Comparison of ENCODE assay signal across 9 cellular contexts in genomic region chr12:64385468-64385867, GRCh38. TPM values are rescaled to one million over a fixed set of nuclear protein-coding genes. Genes with fewer than 3 reads are reported as not detected.
DNase-seq lines count a peak whose midpoint lies in the region; ATAC-seq, FAIRE-seq and TF ChIP-seq lines count a peak whose summit lies in the region.
"Had no signal": no experiment of that assay in that cellular context is flagged by ENCODE, and none has a peak within 500 bp of the region (broad histone marks: within the 10 kb centered on the region; RNA-seq: fewer than 3 reads in every experiment).

No MANE protein-coding gene starts in this region.

- H3K14ac ChIP-seq in H9 (ENCODE audit: insufficient read depth, low read length) = no peak overlapping the region

- H3K23me2 ChIP-seq in H9 (ENCODE audit: insufficient read length, low read depth, low read length, poor library complexity, severe bottlenecking) = no peaks in the 10 kb centered on the region

- DNase-seq in H54 (ENCODE audit: insufficient read length, low spot score) (peak; percentile 54), brain microvascular endothelial cell (peak; percentile 13), Peyer's patch (no peak), H9 (no peak), DMS79 (lab: John Stamatoyannopoulos, UW) (no peak)
- peak; percentile 49 to 51 for DNase-seq in stimulated activated CD4-positive, alpha-beta T cell treated with anti-CD3 and anti-CD28 coated beads, Interleukin-2, amount 100 ng/mL, for 24 hours

- peaks cover 4% of the 10 kb centered on the region for H3K27me3 Mint-ChIP-seq in T-helper 1 cell treated with Interleukin-12 subunit alpha and Interleukin-12 subunit beta and Interleukin-4 antibody, amounts not matched to agents 30 μg/mL and 1 μg/mL, for 36 hours (ENCODE audit: low read depth)
- peaks cover 2% of the 10 kb centered on the region; the same call in 1 of the 2 replicates for H3K27me3 Mint-ChIP-seq in H9 (ENCODE audit: low read depth)

- peak overlapping the region; percentile 92 for H3K27ac Mint-ChIP-seq in T-helper 1 cell treated with Interleukin-12 subunit alpha and Interleukin-12 subunit beta and Interleukin-4 antibody, amounts not matched to agents 30 μg/mL and 1 μg/mL, for 36 hours
- H3K27ac Mint-ChIP-seq in H9 = peak overlapping the region in 1 of 3 experiments; percentile 21; a peak in 1 of 7 replicates
- H3K27ac Mint-ChIP-seq: dendritic cell treated with granulocyte-macrophage colony-stimulating factor and Interleukin-4, amounts not matched to agents 40 ng/mL and 50 ng/mL, for 4 days had no signal

- no peaks in the 10 kb centered on the region for H3K79me2 ChIP-seq in H9 (ENCODE audit: insufficient read depth, low read length)

- peak overlapping the region; percentile 70 for H3K4me3 Mint-ChIP-seq in T-helper 1 cell treated with Interleukin-12 subunit alpha and Interleukin-12 subunit beta and Interleukin-4 antibody, amounts not matched to agents 30 μg/mL and 1 μg/mL, for 36 hours
- H3K4me3 Mint-ChIP-seq in H9 = no peak overlapping the region
- H3K4me3 Mint-ChIP-seq: dendritic cell treated with granulocyte-macrophage colony-stimulating factor and Interleukin-4, amounts not matched to agents 40 ng/mL and 50 ng/mL, for 4 days had no signal

- H3K4ac ChIP-seq in H9 (ENCODE audit: low read depth, low read length) = no peak overlapping the region

- no CpG with 5 or more reads among the region's 2 CpGs for WGBS in H9 (ENCODE audit: extremely low coverage, insufficient read length, low lambda C conversion rate)

- TF ChIP-seq POLR2A in H54 (IDR thresholded peaks at IDR 0.05; ENCODE audit: low read depth, low read length) = no peak
- TF ChIP-seq POLR2A in Peyer's patch (IDR thresholded peaks at IDR 0.05) = no peak

- H3K23ac ChIP-seq in H9 (ENCODE audit: insufficient read length, low read depth, low read length) = no peak overlapping the region

- H3K4me2 ChIP-seq in H9 (ENCODE audit: insufficient read depth, insufficient read length, low read length) = no peak overlapping the region

- H2BK15ac ChIP-seq in H9 (ENCODE audit: low read depth, low read length) = no peak overlapping the region

- no peak for TF ChIP-seq CTCF in brain microvascular endothelial cell (IDR thresholded peaks at IDR 0.05; ENCODE audit: low read depth, low read length, missing control alignments)
- TF ChIP-seq CTCF in Peyer's patch (IDR thresholded peaks at IDR 0.05) = no peak
- TF ChIP-seq CTCF in H9 (conservative IDR thresholded peaks at IDR 0.05) = no peak

- H4K20me1 ChIP-seq in H9 (ENCODE audit: control insufficient read depth, insufficient read depth, insufficient read length) = no peaks in the 10 kb centered on the region

- no peak for ATAC-seq in HG03108 (IDR thresholded peaks at IDR 0.05; ENCODE audit: unreplicated experiment)

- H3K36me3 Mint-ChIP-seq in T-helper 1 cell treated with Interleukin-12 subunit alpha and Interleukin-12 subunit beta and Interleukin-4 antibody, amounts not matched to agents 30 μg/mL and 1 μg/mL, for 36 hours (ENCODE audit: low read depth) = peaks cover 8% of the 10 kb centered on the region
- H3K36me3 Mint-ChIP-seq in H9 (ENCODE audit: insufficient read depth in 1 of 3, low read depth in 3 of 3) = 0 out of 7 replicates have a peak, but pooled peaks cover 0 to 2% (median 0%) of the 10 kb centered on the region in 3 experiments

- H3K18ac ChIP-seq in H9 (ENCODE audit: insufficient read length, low read depth, low read length) = no peak overlapping the region

- no peak overlapping the region for H4K5ac ChIP-seq in H9 (ENCODE audit: insufficient read length, low read depth, low read length)

- no peak overlapping the region for H2BK20ac ChIP-seq in H9 (ENCODE audit: low read depth, low read length, poor library complexity, severe bottlenecking)

- H2BK12ac ChIP-seq in H9 (ENCODE audit: insufficient read length, low read depth, low read length) = no peak overlapping the region

- H3K9me3 Mint-ChIP-seq in T-helper 1 cell treated with Interleukin-12 subunit alpha and Interleukin-12 subunit beta and Interleukin-4 antibody, amounts not matched to agents 30 μg/mL and 1 μg/mL, for 36 hours = peaks cover 13% of the 10 kb centered on the region
- peaks cover 0 to 5% of the 10 kb centered on the region in 2 experiments; a peak in 3 of 5 replicates for H3K9me3 Mint-ChIP-seq in H9

- H2AK5ac ChIP-seq in H9 (ENCODE audit: insufficient read length, low read length) = no peak overlapping the region

- H3K27ac ChIP-seq in brain microvascular endothelial cell = no peak overlapping the region
- no peak overlapping the region for H3K27ac ChIP-seq in Peyer's patch
- no peak overlapping the region for H3K27ac ChIP-seq in H9 (ENCODE audit: insufficient read length, low read depth, low read length)

- no peak overlapping the region for H3K9ac ChIP-seq in H9 (ENCODE audit: extremely low read depth, insufficient read length, low read length)

- no peak overlapping the region for H2BK120ac ChIP-seq in H9 (ENCODE audit: low read depth, low read length, poor library complexity, severe bottlenecking)

- H4K91ac ChIP-seq in H9 (ENCODE audit: insufficient read length, low read depth, low read length) = no peak overlapping the region

- H3T11ph ChIP-seq in H9 (ENCODE audit: low read length) = no peak overlapping the region

- H2BK5ac ChIP-seq in H9 (ENCODE audit: insufficient read length, low read length) = no peak overlapping the region

- H3K79me1 ChIP-seq in H9 (ENCODE audit: insufficient read depth, low read depth, low read length, poor library complexity, severe bottlenecking) = no peaks in the 10 kb centered on the region

- H2AFZ ChIP-seq in H9 (ENCODE audit: low read length) = no peak overlapping the region

- no peak overlapping the region for H3K4me3 ChIP-seq in brain microvascular endothelial cell (ENCODE audit: low read depth, low read length)
- H3K4me3 ChIP-seq in Peyer's patch = no peak overlapping the region

- H3K4me1 ChIP-seq in Peyer's patch (peaks cover 0 to 5% (median 0%) of the 10 kb centered on the region in 4 donors), H9 (ENCODE audit: insufficient read depth, low read length) (no peaks in the 10 kb centered on the region)

- H3K9me3 ChIP-seq in Peyer's patch = no peaks in the 10 kb centered on the region
- no peaks in the 10 kb centered on the region for H3K9me3 ChIP-seq in H9 (ENCODE audit: control insufficient read depth, low read depth, low read length)

- FAIRE-seq in H54 (lab: Jason Lieb, UNC) = peak; percentile 91

- no peaks in the 10 kb centered on the region for H3K36me3 ChIP-seq in brain microvascular endothelial cell (replicated peaks)
- H3K36me3 ChIP-seq in Peyer's patch = no peaks in the 10 kb centered on the region

- no peak overlapping the region for H4K8ac ChIP-seq in H9 (replicated peaks; ENCODE audit: insufficient read length, low read depth, low read length)

- no peak overlapping the region for H3K56ac ChIP-seq in H9 (ENCODE audit: insufficient read length, low read depth, low read length)

- in situ Hi-C loops in brain microvascular endothelial cell (cut with HindIII; ENCODE audit: low pct_ligation_motif_present, low sequenced_read_pairs) = no loop called here

- H3K4me1 Mint-ChIP-seq in T-helper 1 cell treated with Interleukin-12 subunit alpha and Interleukin-12 subunit beta and Interleukin-4 antibody, amounts not matched to agents 30 μg/mL and 1 μg/mL, for 36 hours (ENCODE audit: low read depth) = peaks cover 31% of the 10 kb centered on the region
- H3K4me1 Mint-ChIP-seq in H9 = peaks cover 3 to 7% of the 10 kb centered on the region in 2 experiments; a peak in 2 of 4 replicates

- no peaks in the 10 kb centered on the region for H3K27me3 ChIP-seq in brain microvascular endothelial cell (replicated peaks)
- H3K27me3 ChIP-seq in Peyer's patch = peaks cover 0 to 6% of the 10 kb centered on the region in 2 donors
- H3K27me3 ChIP-seq in H9 (ENCODE audit: insufficient read depth, low read length) = no peaks in the 10 kb centered on the region

RNA-seq across cellular contexts. Expression of gene C12orf56, which starts 5.1 kb away (rescaled TPM):
- total RNA-seq in Peyer's patch (not detected), H9 (2021) (1.5 and 2.2 TPM in 2 replicates)

RNA-seq across cellular contexts. Expression of gene XPOT, which starts 18.7 kb away (rescaled TPM):
- 10 to 100 TPM; 15.6 to 73.4 (median 24.8) TPM for total RNA-seq in Peyer's patch
- 130 and 132 TPM in 2 replicates for total RNA-seq in H9 (2021)

Comparison
In these comparisons a context has a peak if more than half of its experiments do, and no peak if none do; other contexts are left out.
1. DNase-seq: peak in H54 (single experiment), brain microvascular endothelial cell (single experiment) and stimulated activated CD4-positive, alpha-beta T cell treated with anti-CD3 and anti-CD28 coated beads, Interleukin-2, amount 100 ng/mL, for 24 hours (2 of 2); none in Peyer's patch (0 of 3), H9 (single experiment) and DMS79 (single experiment).